In the genomic region with DNA sequence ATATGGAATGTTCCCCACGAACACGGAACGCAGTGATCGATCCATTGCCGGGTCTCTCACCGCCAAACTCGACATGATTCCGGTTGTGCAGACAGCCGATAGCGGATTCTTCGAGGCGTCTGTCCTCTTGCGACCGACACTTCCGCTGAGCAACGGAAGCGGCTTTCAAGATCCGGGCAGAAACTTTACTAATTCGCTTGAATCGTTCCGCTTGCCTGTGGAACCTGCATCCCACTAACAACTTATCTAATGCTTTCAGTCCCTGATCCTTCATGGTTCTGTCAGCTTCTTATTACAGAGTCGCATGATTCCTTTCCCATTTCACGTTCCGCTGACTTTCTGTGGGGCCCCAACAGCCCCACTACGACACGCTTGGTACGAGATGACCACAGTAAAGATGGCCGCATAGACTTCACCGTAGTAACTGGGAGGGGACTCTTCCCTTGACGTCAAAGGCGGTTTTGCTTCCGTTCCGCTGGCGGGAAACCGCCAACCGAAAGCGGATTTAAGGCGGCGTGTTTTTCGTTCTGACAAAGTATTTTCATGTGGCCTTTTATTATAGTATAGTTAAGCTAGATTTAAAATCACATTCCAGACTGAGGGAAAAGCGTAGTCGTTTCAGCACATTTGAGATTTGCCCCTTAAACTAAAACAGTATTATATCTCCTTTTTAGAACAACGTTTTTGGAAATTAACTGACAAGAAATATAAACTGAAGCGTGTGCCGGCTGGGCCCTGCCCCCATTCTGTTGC, we compare ENCODE assay signal across 8 cellular contexts. TPM values are rescaled to one million over a fixed set of nuclear protein-coding genes. Genes with fewer than 3 reads are reported as not detected.
A peak's percentile ranks its signal among the peaks of the same experiment; 100 is the strongest.
DNase-seq lines count a peak whose midpoint lies in the region; ATAC-seq and TF ChIP-seq lines count a peak whose summit lies in the region.

A gene with protein sequence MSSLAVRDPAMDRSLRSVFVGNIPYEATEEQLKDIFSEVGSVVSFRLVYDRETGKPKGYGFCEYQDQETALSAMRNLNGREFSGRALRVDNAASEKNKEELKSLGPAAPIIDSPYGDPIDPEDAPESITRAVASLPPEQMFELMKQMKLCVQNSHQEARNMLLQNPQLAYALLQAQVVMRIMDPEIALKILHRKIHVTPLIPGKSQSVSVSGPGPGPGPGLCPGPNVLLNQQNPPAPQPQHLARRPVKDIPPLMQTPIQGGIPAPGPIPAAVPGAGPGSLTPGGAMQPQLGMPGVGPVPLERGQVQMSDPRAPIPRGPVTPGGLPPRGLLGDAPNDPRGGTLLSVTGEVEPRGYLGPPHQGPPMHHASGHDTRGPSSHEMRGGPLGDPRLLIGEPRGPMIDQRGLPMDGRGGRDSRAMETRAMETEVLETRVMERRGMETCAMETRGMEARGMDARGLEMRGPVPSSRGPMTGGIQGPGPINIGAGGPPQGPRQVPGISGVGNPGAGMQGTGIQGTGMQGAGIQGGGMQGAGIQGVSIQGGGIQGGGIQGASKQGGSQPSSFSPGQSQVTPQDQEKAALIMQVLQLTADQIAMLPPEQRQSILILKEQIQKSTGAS (minus strand): TSS at position 121 of the 753 bp plus-strand sequence. CDS start 46 bp downstream, at position 75.

- H3K9me3 Mint-ChIP-seq in activated naive CD8-positive, alpha-beta T cell treated with anti-CD3 and anti-CD28 coated beads, Interleukin-2, amount 50 U/mL, for 24 hours: no peaks in the 10 kb centered on the region

- 0% methylated on average over 42 to 45 of the region's 45 CpGs for WGBS in tibial nerve, 2 donors

- peaks cover 15% of the 10 kb centered on the region for H3K79me2 ChIP-seq in parathyroid adenoma

- H3K27me3 ChIP-seq in cardiac muscle cell (no peaks in the 10 kb centered on the region), parathyroid adenoma (ENCODE audit: control insufficient read depth, insufficient read depth, low read length) (no peaks in the 10 kb centered on the region), tibial nerve (no peaks in the 10 kb centered on the region)

- H3K4me1 ChIP-seq in cardiac muscle cell (ENCODE audit: low read depth): peaks cover 15% of the 10 kb centered on the region
- peaks cover 12% of the 10 kb centered on the region for H3K4me1 ChIP-seq in parathyroid adenoma
- peaks cover 0 to 51% (median 25%) of the 10 kb centered on the region in 4 donors for H3K4me1 ChIP-seq in tibial nerve

- TF ChIP-seq CTCF in GM12864 (IDR thresholded peaks at IDR 0.05; ENCODE audit: low read depth, low read length, missing control alignments) (no peak), cardiac muscle cell (IDR thresholded peaks at IDR 0.05; ENCODE audit: low read depth, low read length) (no peak), parathyroid adenoma (IDR thresholded peaks at IDR 0.05) (no peak), tibial nerve (IDR thresholded peaks at IDR 0.05) (peak in 1 of 5 experiments; percentile 22)

- H3K4me3 ChIP-seq in GM12864 (ENCODE audit: low read depth, low read length) (peak within 1 kb of the TSS; percentile 82), cardiac muscle cell (peak within 1 kb of the TSS; percentile 60), parathyroid adenoma (ENCODE audit: low read depth, low read length) (peak within 1 kb of the TSS; percentile 87), tibial nerve (peak within 1 kb of the TSS; percentile 60 to 86 (median 75))

- H3K27me3 Mint-ChIP-seq in activated naive CD8-positive, alpha-beta T cell treated with anti-CD3 and anti-CD28 coated beads, Interleukin-2, amount 50 U/mL, for 24 hours: no peaks in the 10 kb centered on the region

- DNase-seq in GM12864 (ENCODE audit: low read depth) (peak; percentile 89), NCI-H1417 (lab: John Stamatoyannopoulos, UW) (peak; percentile 89 to 97 (median 93)), SW480 (ENCODE audit: low spot score) (peak; percentile 92), cardiac muscle cell (ENCODE audit: low read depth in 1 of 2, low spot score in 1 of 2) (peak; percentile 93 to 97), tibial nerve (ENCODE audit: low spot score in 2 of 2) (peak; percentile 72 to 90)
- DNase-seq in activated naive CD8-positive, alpha-beta T cell treated with anti-CD3 and anti-CD28 coated beads, Interleukin-2, amount 50 U/mL, for 24 hours: peak; percentile 86

- peak within 1 kb of the TSS; percentile 93 for H3K4me2 ChIP-seq in parathyroid adenoma (ENCODE audit: low read length)

- H3K9me3 ChIP-seq in cardiac muscle cell (ENCODE audit: low read depth) (no peaks in the 10 kb centered on the region), parathyroid adenoma (ENCODE audit: control insufficient read depth, low read length) (no peaks in the 10 kb centered on the region), tibial nerve (no peaks in the 10 kb centered on the region)

- ATAC-seq in HG02759 (IDR thresholded peaks at IDR 0.05; ENCODE audit: unreplicated experiment): peak; percentile 96
- peak; percentile 91 for ATAC-seq in activated naive CD8-positive, alpha-beta T cell treated with anti-CD3 and anti-CD28 coated beads, Interleukin-2, amount 50 U/mL, for 24 hours

- H3K9ac ChIP-seq in parathyroid adenoma: peak within 1 kb of the TSS; percentile 7

- H3K4me1 Mint-ChIP-seq in activated naive CD8-positive, alpha-beta T cell treated with anti-CD3 and anti-CD28 coated beads, Interleukin-2, amount 50 U/mL, for 24 hours: peaks cover 50% of the 10 kb centered on the region

- peak; percentile 69 to 93 for TF ChIP-seq EP300 in tibial nerve (IDR thresholded peaks at IDR 0.05)

- H3K27ac Mint-ChIP-seq in activated naive CD8-positive, alpha-beta T cell treated with anti-CD3 and anti-CD28 coated beads, Interleukin-2, amount 50 U/mL, for 24 hours: peak within 1 kb of the TSS; percentile 99

- H3K36me3 Mint-ChIP-seq in activated naive CD8-positive, alpha-beta T cell treated with anti-CD3 and anti-CD28 coated beads, Interleukin-2, amount 50 U/mL, for 24 hours (ENCODE audit: low read depth): peaks cover 35% of the 10 kb centered on the region

- H2AFZ ChIP-seq in parathyroid adenoma: peak within 1 kb of the TSS; percentile 87

- peak within 1 kb of the TSS; percentile 94 for H3K4me3 Mint-ChIP-seq in activated naive CD8-positive, alpha-beta T cell treated with anti-CD3 and anti-CD28 coated beads, Interleukin-2, amount 50 U/mL, for 24 hours

- peak within 1 kb of the TSS; percentile 98 for H3K27ac ChIP-seq in cardiac muscle cell
- H3K27ac ChIP-seq in parathyroid adenoma: peak within 1 kb of the TSS; percentile 92
- peak within 1 kb of the TSS; percentile 87 to 97 (median 93) for H3K27ac ChIP-seq in tibial nerve

- peak; percentile 48 to 56 for TF ChIP-seq POLR2A in tibial nerve (IDR thresholded peaks at IDR 0.05)

- H3K36me3 ChIP-seq in cardiac muscle cell: no peaks in the 10 kb centered on the region
- H3K36me3 ChIP-seq in parathyroid adenoma (ENCODE audit: control insufficient read depth, insufficient read depth, low read length): no peaks in the 10 kb centered on the region
- peaks cover 0 to 9% (median 0%) of the 10 kb centered on the region in 3 donors for H3K36me3 ChIP-seq in tibial nerve

RNA-seq across cellular contexts. Expression of the gene that starts here (rescaled TPM):
- total RNA-seq in cardiac muscle cell (22.1 and 28.5 TPM in 2 replicates), tibial nerve (10 to 100 TPM; 18.6 to 25.7 (median 20.8) TPM)
- polyA plus RNA-seq in cardiac muscle cell: 7.8 and 8.2 TPM in 2 replicates

Comparison
In these comparisons a context has a peak if more than half of its experiments do, and no peak if none do; other contexts are left out.
1. Peak in every context shown above with its lines: DNase-seq, ATAC-seq, H3K4me3 ChIP-seq and H3K27ac ChIP-seq.